In genomic region chr16:81821422-81822128, GRCh38 we compare ENCODE assay signal across 9 cellular contexts. TPM values are rescaled to one million over a fixed set of nuclear protein-coding genes. Genes with fewer than 3 reads are reported as not detected.
DNase-seq lines count a peak whose midpoint lies in the region; ATAC-seq, FAIRE-seq and TF ChIP-seq lines count a peak whose summit lies in the region.
"Had no signal": no experiment of that assay in that cellular context is flagged by ENCODE, and none has a peak within 500 bp of the region (broad histone marks: within the 10 kb centered on the region; RNA-seq: fewer than 3 reads in every experiment).

No MANE protein-coding gene starts in this region.

- no peak for TF ChIP-seq EP300 in K562 (IDR thresholded peaks at IDR 0.05; ENCODE audit: low read length)

- no peaks in the 10 kb centered on the region for H3K27me3 ChIP-seq in DOHH2 (ENCODE audit: control insufficient read depth, low read length)
- peaks cover 14 to 46% of the 10 kb centered on the region in 2 experiments for H3K27me3 ChIP-seq in K562 (ENCODE audit: control insufficient read depth in 2 of 2, insufficient read depth in 2 of 2, low read length in 2 of 2)

- POLR2A ChIA-PET in K562 (lab: Yijun Ruan, JAX): interaction anchor here (0.6 to 1.5 kb wide), 2 partner anchors 9 to 821 kb away, joined by 3 read pairs; no protein-coding TSS in a partner anchor

- H3K9me2 ChIP-seq in DOHH2 (replicated peaks; ENCODE audit: control insufficient read depth, low read length): no peaks in the 10 kb centered on the region

- CTCF ChIA-PET in K562 (lab: Yijun Ruan, JAX; ENCODE audit: low intra/inter-chr PET ratio): no interaction called here

- TF ChIP-seq RAD21 in K562 (CRISPR knock-in tag; conservative IDR thresholded peaks at IDR 0.05 in 1 of 2, IDR thresholded peaks at IDR 0.05 in 1 of 2): no peak

- no peaks in the 10 kb centered on the region for H3K9me3 ChIP-seq in DOHH2 (ENCODE audit: control insufficient read depth, insufficient read depth, low read length)
- no peaks in the 10 kb centered on the region for H3K9me3 ChIP-seq in K562 (replicated peaks; ENCODE audit: control insufficient read depth, insufficient read depth, low read depth, low read length)

- peak overlapping the region; percentile 100 for H3K27ac ChIP-seq in DOHH2 (ENCODE audit: low read depth, low read length)
- no peak overlapping the region for H3K27ac ChIP-seq in K562 (ENCODE audit: extremely low read depth, low read depth, low read length)

- TF ChIP-seq POLR2A in K562 (conservative IDR thresholded peaks at IDR 0.05): no peak

- H3K36me3 ChIP-seq in DOHH2 (ENCODE audit: control insufficient read depth, low read length) (peaks cover 72% of the 10 kb centered on the region), K562 (ENCODE audit: control insufficient read depth, insufficient read depth, low read length) (no peaks in the 10 kb centered on the region)

- H3K4me3 ChIP-seq in DOHH2 (ENCODE audit: low read length) (peak overlapping the region; percentile 77), K562 (no peak overlapping the region)

- TF ChIP-seq CTCF in DOHH2 (IDR thresholded peaks at IDR 0.05; ENCODE audit: low read depth, low read length, poor library complexity, severe bottlenecking): no peak
- TF ChIP-seq CTCF in K562 (IDR thresholded peaks at IDR 0.05 in 2 of 3, conservative IDR thresholded peaks at IDR 0.05 in 1 of 3; ENCODE audit: insufficient read depth in 2 of 3, low read depth in 1 of 3, low read length in 3 of 3): no peak

- no peaks in the 10 kb centered on the region for H4K20me1 ChIP-seq in DOHH2 (ENCODE audit: control insufficient read depth, insufficient read depth, low read depth, low read length)
- no peaks in the 10 kb centered on the region; the same call in 1 of the 2 replicates for H4K20me1 ChIP-seq in K562 (replicated peaks; ENCODE audit: control insufficient read depth, insufficient read depth, low read length)

- H3K4me2 ChIP-seq in DOHH2 (ENCODE audit: low read length) (peak overlapping the region; percentile 99), K562 (ENCODE audit: insufficient read depth, low read length) (no peak overlapping the region)

- no peaks in the 10 kb centered on the region for H3K9me1 ChIP-seq in K562 (ENCODE audit: control insufficient read depth, insufficient read depth, low read length)

- peaks cover 73% of the 10 kb centered on the region for H3F3A ChIP-seq in DOHH2 (ENCODE audit: control insufficient read depth, insufficient read depth)

- WGBS in K562 (ENCODE audit: insufficient coverage, low coverage, missing lambda C conversion rate): 2% methylated on average over 10 of the region's 10 CpGs

- in situ Hi-C loops in K562 (cut with MboI): no loop called here

- H3K4me1 ChIP-seq in DOHH2 (ENCODE audit: control insufficient read depth, low read length) (peaks cover 96% of the 10 kb centered on the region), K562 (replicated peaks in 1 of 2; ENCODE audit: control insufficient read depth in 2 of 2, insufficient read depth in 2 of 2, low read length in 2 of 2) (no peaks in the 10 kb centered on the region; a peak in 2 of 5 replicates)

- DNase-seq in K562 (ENCODE audit: extremely low read depth in 1 of 4, low spot score in 3 of 4) (no peak), urothelium cell line (ENCODE audit: low spot score) (no peak), NCI-H1048 (lab: John Stamatoyannopoulos, UW) (no peak), cerebellar nuclear complex (lab: John Stamatoyannopoulos, UW) (no peak)
- no peak for DNase-seq in activated CD4-positive, alpha-beta T cell treated with anti-CD3 and anti-CD28 coated beads for 1 hour
- DNase-seq: trophoblast cell had no signal

- H3K79me2 ChIP-seq in DOHH2 (ENCODE audit: control insufficient read depth, low read length) (peaks cover 85% of the 10 kb centered on the region), K562 (ENCODE audit: control insufficient read depth, insufficient read depth, low read length) (no peaks in the 10 kb centered on the region)

- no peak overlapping the region for H3K9ac ChIP-seq in K562 (ENCODE audit: insufficient read depth in 1 of 2, low read depth in 2 of 2, low read length in 2 of 2)

- ATAC-seq in GM19395 (IDR thresholded peaks at IDR 0.05; ENCODE audit: unreplicated experiment) (peak; percentile 52), HG03135 (IDR thresholded peaks at IDR 0.05; ENCODE audit: unreplicated experiment) (peak; percentile 35), K562 (no peak)

- intact Hi-C loops in K562 (cut with micrococcal nuclease): no loop called here

- H2AFZ ChIP-seq in K562 (ENCODE audit: low read depth, low read length): no peak overlapping the region

- no peak for FAIRE-seq in K562 (lab: Jason Lieb, UNC)
- FAIRE-seq in urothelium cell line (lab: Jason Lieb, UNC): no peak

- no TSS peak for BruUV-seq in K562 (replicated peaks; lab: Mats Ljungman, UMichigan)

TF ChIP-seq in K562, 482 proteins besides CTCF, POLR2A, EP300 and RAD21:
- TF ChIP-seq ZFP36 (IDR thresholded peaks at IDR 0.05; ENCODE audit: low read depth, low read length, partially characterized antibody) (peak; percentile 28), SAP30 (IDR thresholded peaks at IDR 0.05; ENCODE audit: borderline replicate concordance, insufficient read depth, low read depth, low read length, poor library complexity, severe bottlenecking) (no peak)

RNA-seq across cellular contexts. Expression of gene PLCG2, which starts 42.5 kb away (rescaled TPM):
- 18.9 and 24.9 TPM in 2 replicates for total RNA-seq in K562 (2011; cell fraction: chromatin; rRNA removed; ENCODE audit: low replicate concordance)
- 10.9 and 11.8 TPM in 2 replicates for total RNA-seq in K562 (2011; cell fraction: nucleolus; rRNA removed)
- 12.5 and 14.6 TPM in 2 replicates for total RNA-seq in K562 (2011; cell fraction: nucleoplasm; rRNA removed)
- 1.7 and 4.0 TPM in 2 replicates for total RNA-seq in K562 (2014; rRNA removed)
- total RNA-seq in K562 (2014; rRNA removed; fragmentation: Illumina TruSeq; extraction: Trizol): 2.7 and 3.3 TPM in 2 replicates
- 3.9 and 4.0 TPM in 2 replicates for total RNA-seq in K562 (2015; rRNA removed; fragmentation: Illumina TruSeq; extraction: Trizol)
- 7.1 and 8.6 TPM in 2 replicates for total RNA-seq in K562 (2021)
- polyA plus RNA-seq in K562 (2011; rRNA removed): 4.2 and 7.9 TPM in 2 replicates
- polyA plus RNA-seq in K562 (2011; cell fraction: cytosol; rRNA removed): 3.7 and 4.9 TPM in 2 replicates
- 15.0 and 22.1 TPM in 2 replicates for polyA plus RNA-seq in K562 (2011; cell fraction: nucleus; rRNA removed)
- polyA plus RNA-seq in K562 (2012): 3.7 and 12.8 TPM in 2 replicates
- 2.6 and 3.1 TPM in 2 replicates for polyA plus RNA-seq in K562 (2014; fragmentation: Illumina TruSeq; extraction: Trizol)
- polyA plus RNA-seq in K562 (2014; fragmentation: Nextera tagmentation; extraction: Ambion mirVana): 1 to 10 TPM in 1 of 2 experiments, under 1 TPM in 1; 0.94 to 1.0 TPM
- polyA plus RNA-seq in K562 (2014; rRNA removed): 1.9 TPM in 2 replicates
- polyA minus RNA-seq in K562 (2011; rRNA and poly(A)+ RNA removed): 9.3 and 12.6 TPM in 2 replicates
- polyA minus RNA-seq in K562 (2011; cell fraction: cytosol; rRNA and poly(A)+ RNA removed): 8.3 and 9.6 TPM in 2 replicates
- polyA minus RNA-seq in K562 (2011; cell fraction: nucleus; rRNA and poly(A)+ RNA removed): 11.0 and 21.5 TPM in 2 replicates
